In the genomic region with DNA sequence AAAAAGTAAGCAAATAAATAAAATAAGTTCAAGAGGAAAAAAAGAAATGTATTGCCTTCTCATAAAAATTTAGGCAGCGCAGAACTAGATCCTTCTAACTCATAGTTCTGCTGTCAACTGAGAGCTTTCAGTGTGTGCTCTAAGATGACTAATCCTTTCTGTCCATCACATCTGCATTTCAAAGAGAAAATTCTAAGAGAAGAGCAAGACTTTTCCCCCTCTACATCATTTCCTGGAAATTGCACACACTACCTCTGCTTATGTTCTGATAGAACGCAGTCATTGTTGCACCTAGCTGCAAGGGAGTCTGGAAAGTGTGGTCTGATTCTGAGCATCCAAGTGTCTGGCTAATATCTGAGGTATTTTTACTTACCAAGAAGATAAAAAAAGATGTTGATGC, we compare ENCODE assay signal across 23 cellular contexts. TPM values are rescaled to one million over a fixed set of nuclear protein-coding genes. Genes with fewer than 3 reads are reported as not detected.
"Had no signal": no experiment of that assay in that cellular context is flagged by ENCODE, and none has a peak within 500 bp of the region (broad histone marks: within the 10 kb centered on the region; RNA-seq: fewer than 3 reads in every experiment).

No MANE protein-coding gene starts in this region.

- DNase-seq: IMR-90, Karpas-422, KG1, MG63, NCI-H1092, NCI-H1105 treated with DMSO at 0.1 percent for 48 hours, NCI-H1417 treated with DMSO at 0.1 percent for 48 hours, NCI-H146, NCI-H1694 treated with DMSO at 0.1 percent for 48 hours, NCI-H1930, NCI-H2081, NCI-H2171, NCI-H226, NCI-H446, NCI-H510A, NCI-H524 treated with DMSO at 0.1 percent for 48 hours, NCI-H69, NCI-H774, Right ventricle myocardium superior, RPMI8226, SIG-M5 had no signal

- ATAC-seq: HepG2 had no signal

RNA-seq across cellular contexts. Expression of a gene that starts 39.6 kb away (rescaled TPM):
- total RNA-seq: SJSA1 had no signal
